In the genomic region with DNA sequence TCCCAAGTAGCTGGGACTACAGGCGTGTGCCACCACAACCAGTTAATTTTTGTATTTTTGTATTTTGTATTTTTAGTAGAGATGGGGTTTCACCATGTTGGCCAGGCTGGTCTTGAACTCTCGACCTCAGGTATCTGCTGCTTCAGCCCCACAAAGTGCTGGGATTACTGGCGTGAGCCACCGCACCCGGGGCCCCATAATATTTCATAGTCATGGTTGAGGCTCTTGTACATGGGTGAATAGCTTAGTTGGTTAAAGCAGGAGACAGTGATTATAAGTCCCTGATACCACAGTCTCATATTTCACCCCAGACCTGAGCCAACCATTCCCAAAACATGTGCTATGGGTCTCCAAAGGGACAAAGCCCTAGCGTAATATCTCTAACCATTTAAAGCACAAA, we compare ENCODE assay signal across 22 cellular contexts. TPM values are rescaled to one million over a fixed set of nuclear protein-coding genes. Genes with fewer than 3 reads are reported as not detected.
DNase-seq lines count a peak whose midpoint lies in the region; ATAC-seq and TF ChIP-seq lines count a peak whose summit lies in the region.
"Had no signal": no experiment of that assay in that cellular context is flagged by ENCODE, and none has a peak within 500 bp of the region (broad histone marks: within the 10 kb centered on the region; RNA-seq: fewer than 3 reads in every experiment).

No MANE protein-coding gene starts in this region.

- intact Hi-C loops in left ventricle myocardium inferior (cut with micrococcal nuclease), result no loop called here
- intact Hi-C loops in stomach (cut with DNase I; ENCODE audit: low total_unique reads), result no loop called here

- H3K36me3 Mint-ChIP-seq in immature natural killer cell, result no peaks in the 10 kb centered on the region
- H3K36me3 Mint-ChIP-seq: activated naive CD8-positive, alpha-beta T cell treated with anti-CD3 and anti-CD28 coated beads for 36 hours; stimulated activated memory B cell treated with anti-CD40 and anti-IgM and Interleukin-4, amounts not matched to agents 10 μg/mL and 1 μg/mL and 100 μg/mL, for 72 hours had no signal

- H4K20me1 ChIP-seq in GM23248 (ENCODE audit: insufficient read depth), result no peaks in the 10 kb centered on the region

- no peak for TF ChIP-seq EP300 in stomach (IDR thresholded peaks at IDR 0.05)

- H3K4me1 ChIP-seq in ACC112 (ENCODE audit: control insufficient read depth, insufficient read depth, low read length, unreplicated experiment) (peaks cover 57% of the 10 kb centered on the region), adipocyte (ENCODE audit: control insufficient read depth, insufficient read depth, low read length) (peaks cover 84% of the 10 kb centered on the region), left ventricle myocardium inferior (peaks cover 90% of the 10 kb centered on the region), stomach (peaks cover 46 to 87% (median 65%) of the 10 kb centered on the region in 4 donors), GM23248 (ENCODE audit: insufficient read depth) (peaks cover 66% of the 10 kb centered on the region)

- H3K27ac ChIP-seq in ACC112 (ENCODE audit: low read depth, low read length) (peak overlapping the region; percentile 90), left ventricle myocardium inferior (replicated peaks) (peak overlapping the region; percentile 85), stomach (peak overlapping the region in 3 of 5 donors; percentile 25 to 73 (median 48)), GM23248 (no peak overlapping the region)

- H3F3A ChIP-seq in GM23248 (ENCODE audit: insufficient read depth), result peaks cover 30% of the 10 kb centered on the region

- no peak for DNase-seq in adipocyte (ENCODE audit: low read depth)
- DNase-seq in left ventricle myocardium inferior, result no peak
- DNase-seq in stomach, result no peak
- DNase-seq in COLO668 (lab: John Stamatoyannopoulos, UW; ENCODE audit: unreplicated experiment), result no peak
- no peak for DNase-seq in GM23248
- no peak for DNase-seq in immature natural killer cell
- DNase-seq: ACHN; activated B cell treated with CpG ODN at 0.5 μM for 24 hours; activated naive CD8-positive, alpha-beta T cell treated with anti-CD3 and anti-CD28 coated beads for 36 hours; activated T-cell treated with anti-CD3 and anti-CD28 coated beads, Interleukin-2, amount 50 U/mL, for 48 hours; brain microvascular endothelial cell; C1 segment of cervical spinal cord; DMS153; GDM1; lower lobe of right lung; NCI-H1436 treated with DMSO at 0.1 percent for 48 hours; NCI-H2227 treated with DMSO at 0.1 percent for 48 hours; SK-N-SH had no signal

- no peak overlapping the region for H3K4me2 ChIP-seq in GM23248 (ENCODE audit: unreplicated experiment)
- H3K4me2 ChIP-seq: SK-N-SH had no signal

- H3K79me2 ChIP-seq in ACC112 (ENCODE audit: control insufficient read depth, insufficient read depth, low read length, unreplicated experiment) (peaks cover 53% of the 10 kb centered on the region), GM23248 (ENCODE audit: insufficient read depth) (peaks cover 99% of the 10 kb centered on the region)

- in situ Hi-C loops in GM23248 (cut with MboI), result no loop called here

- H3K27ac Mint-ChIP-seq in immature natural killer cell, result no peak overlapping the region
- H3K27ac Mint-ChIP-seq: activated B cell treated with CpG ODN at 0.5 μM for 24 hours; activated naive CD8-positive, alpha-beta T cell treated with anti-CD3 and anti-CD28 coated beads for 36 hours; stimulated activated memory B cell treated with anti-CD40 and anti-IgM and Interleukin-4, amounts not matched to agents 10 μg/mL and 1 μg/mL and 100 μg/mL, for 72 hours had no signal

- ATAC-seq in HG03378 (IDR thresholded peaks at IDR 0.05; ENCODE audit: unreplicated experiment), result no peak
- ATAC-seq: esophagus mucosa; lower lobe of right lung; stimulated activated memory B cell treated with anti-CD40 and anti-IgM and Interleukin-4, amounts not matched to agents 10 μg/mL and 1 μg/mL and 100 μg/mL, for 72 hours had no signal

- H3K9me3 ChIP-seq in adipocyte (ENCODE audit: control insufficient read depth, low read length), result no peaks in the 10 kb centered on the region
- H3K9me3 ChIP-seq in left ventricle myocardium inferior (replicated peaks), result no peaks in the 10 kb centered on the region
- H3K9me3 ChIP-seq in stomach, result no peaks in the 10 kb centered on the region
- no peaks in the 10 kb centered on the region for H3K9me3 ChIP-seq in GM23248 (ENCODE audit: low read depth)
- H3K9me3 ChIP-seq: lower lobe of right lung, SK-N-SH had no signal

- H3K27me3 ChIP-seq in ACC112 (ENCODE audit: insufficient read depth, low read length) (no peaks in the 10 kb centered on the region), adipocyte (replicated peaks; ENCODE audit: control insufficient read depth, insufficient read depth, low read length) (no peaks in the 10 kb centered on the region), left ventricle myocardium inferior (ENCODE audit: low read depth) (no peaks in the 10 kb centered on the region), stomach (no peaks in the 10 kb centered on the region), GM23248 (replicated peaks; ENCODE audit: insufficient read depth) (no peaks in the 10 kb centered on the region)
- H3K27me3 ChIP-seq: brain microvascular endothelial cell had no signal

- H2AFZ ChIP-seq in ACC112 (ENCODE audit: low read length, unreplicated experiment) (no peak overlapping the region), GM23248 (no peak overlapping the region)

- H3K4me1 Mint-ChIP-seq in immature natural killer cell, result peaks cover 22 to 33% of the 10 kb centered on the region in 2 donors

- H3K4me3 Mint-ChIP-seq in immature natural killer cell, result no peak overlapping the region
- H3K4me3 Mint-ChIP-seq: activated B cell treated with CpG ODN at 0.5 μM for 24 hours; activated naive CD8-positive, alpha-beta T cell treated with anti-CD3 and anti-CD28 coated beads for 36 hours; stimulated activated memory B cell treated with anti-CD40 and anti-IgM and Interleukin-4, amounts not matched to agents 10 μg/mL and 1 μg/mL and 100 μg/mL, for 72 hours had no signal

- TF ChIP-seq POLR2A in stomach (IDR thresholded peaks at IDR 0.05), result no peak

- H3K9me3 Mint-ChIP-seq in immature natural killer cell, result no peaks in the 10 kb centered on the region
- H3K9me3 Mint-ChIP-seq: activated B cell treated with CpG ODN at 0.5 μM for 24 hours; stimulated activated memory B cell treated with anti-CD40 and anti-IgM and Interleukin-4, amounts not matched to agents 10 μg/mL and 1 μg/mL and 100 μg/mL, for 72 hours had no signal

- H3K4me3 ChIP-seq in ACC112 (ENCODE audit: low read depth, low read length), result no peak overlapping the region
- peak overlapping the region; percentile 55 for H3K4me3 ChIP-seq in adipocyte (ENCODE audit: low read length)
- H3K4me3 ChIP-seq in left ventricle myocardium inferior, result no peak overlapping the region
- H3K4me3 ChIP-seq in stomach, result no peak overlapping the region
- no peak overlapping the region for H3K4me3 ChIP-seq in GM23248
- H3K4me3 ChIP-seq: lower lobe of right lung had no signal

- TF ChIP-seq CTCF in left ventricle myocardium inferior (IDR thresholded peaks at IDR 0.05; ENCODE audit: borderline replicate concordance), result no peak
- no peak for TF ChIP-seq CTCF in stomach (IDR thresholded peaks at IDR 0.05)

- no peaks in the 10 kb centered on the region for H3K27me3 Mint-ChIP-seq in immature natural killer cell (ENCODE audit: low read depth in 3 of 3)
- H3K27me3 Mint-ChIP-seq: activated B cell treated with CpG ODN at 0.5 μM for 24 hours; activated naive CD8-positive, alpha-beta T cell treated with anti-CD3 and anti-CD28 coated beads for 36 hours; stimulated activated memory B cell treated with anti-CD40 and anti-IgM and Interleukin-4, amounts not matched to agents 10 μg/mL and 1 μg/mL and 100 μg/mL, for 72 hours had no signal

- H3K9ac ChIP-seq in adipocyte (ENCODE audit: low read length) (peak overlapping the region; percentile 83), GM23248 (no peak overlapping the region)
- H3K9ac ChIP-seq: SK-N-SH had no signal

- H3K36me3 ChIP-seq in ACC112 (ENCODE audit: insufficient read depth, low read length) (no peaks in the 10 kb centered on the region), adipocyte (ENCODE audit: control insufficient read depth, insufficient read depth, low read length, severe bottlenecking) (no peaks in the 10 kb centered on the region), left ventricle myocardium inferior (no peaks in the 10 kb centered on the region), stomach (no peaks in the 10 kb centered on the region), GM23248 (ENCODE audit: low read depth) (no peaks in the 10 kb centered on the region)
- H3K36me3 ChIP-seq: brain microvascular endothelial cell, lower lobe of right lung had no signal

- WGBS in stomach, 5 donors, result 94 to 98% (median 97%) methylated on average over 6 of the region's 6 CpGs
- WGBS in GM23248 (ENCODE audit: low coverage in 1 of 2, low lambda C conversion rate in 2 of 2, missing lambda C conversion rate in 2 of 2), 2 experiments, result 96 to 97% methylated on average over 6 of the region's 6 CpGs

- H3K9me2 ChIP-seq in GM23248 (ENCODE audit: insufficient read depth), result no peaks in the 10 kb centered on the region
- H3K9me2 ChIP-seq: SK-N-SH had no signal

RNA-seq across cellular contexts. Expression of a gene that starts 26.1 kb away (rescaled TPM):
- 76.5 TPM for total RNA-seq in left ventricle myocardium inferior
- 10 to 100 TPM; 23.9 to 74.5 (median 50.0) TPM for total RNA-seq in stomach
- polyA plus RNA-seq in stomach, result 10 to 100 TPM in 2 of 3 donors, 1 to 10 TPM in 1; 8.3 to 17.6 (median 15.9) TPM
- 59.9 and 79.5 TPM in 2 replicates for total RNA-seq in GM23248 (2014; rRNA removed; shearing (Covaris generic))
- polyA plus RNA-seq in GM23248 (2016; fragmentation: Nextera tagmentation; extraction: Ambion mirVana), result 46.7 and 49.1 TPM in 2 replicates
- 10 to 100 TPM; 11.7 to 19.4 (median 18.6) TPM for polyA plus RNA-seq in immature natural killer cell
